18 cellular contexts compared by ENCODE assay signal in the genomic region with DNA sequence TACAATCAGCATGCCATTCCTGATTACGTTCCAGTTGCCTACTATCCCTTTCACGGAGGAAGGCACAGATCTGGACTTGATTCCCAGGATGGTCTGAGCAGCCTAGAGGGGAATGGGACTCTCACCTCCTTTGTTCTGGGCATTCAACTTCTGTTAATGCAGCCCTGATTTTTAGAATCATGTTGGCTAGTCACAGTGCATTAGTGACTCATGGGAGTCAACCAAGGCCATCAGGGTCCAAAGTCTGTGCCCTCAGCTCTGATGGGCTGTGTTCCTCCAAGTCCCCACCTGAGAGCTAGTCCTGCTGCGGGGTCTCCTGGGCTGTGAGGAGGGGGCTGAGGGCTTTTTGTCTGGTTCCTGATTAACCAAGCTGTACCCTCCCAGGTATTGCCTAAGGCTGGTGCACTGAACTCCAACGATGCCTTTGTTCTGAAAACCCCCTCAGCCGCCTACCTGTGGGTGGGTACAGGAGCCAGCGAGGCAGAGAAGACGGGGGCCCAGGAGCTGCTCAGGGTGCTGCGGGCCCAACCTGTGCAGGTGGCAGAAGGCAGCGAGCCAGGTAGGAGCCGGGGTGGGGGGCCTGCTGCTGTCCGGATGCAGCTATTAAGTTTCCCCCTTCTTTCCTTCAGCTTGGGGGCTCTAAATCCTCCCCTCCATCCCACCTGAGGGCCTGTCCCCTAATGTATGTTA. TPM values are rescaled to one million over a fixed set of nuclear protein-coding genes. Genes with fewer than 3 reads are reported as not detected.
DNase-seq lines count a peak whose midpoint lies in the region; ATAC-seq, FAIRE-seq and TF ChIP-seq lines count a peak whose summit lies in the region.
"Had no signal": no experiment of that assay in that cellular context is flagged by ENCODE, and none has a peak within 500 bp of the region (broad histone marks: within the 10 kb centered on the region; RNA-seq: fewer than 3 reads in every experiment).

No MANE protein-coding gene starts in this region.

- TF ChIP-seq POLR2A in body of pancreas (IDR thresholded peaks at IDR 0.05), result no peak

- H3K27ac ChIP-seq in body of pancreas (peak overlapping the region; percentile 4 to 62 (median 8)), kidney (ENCODE audit: low read depth in 2 of 2, low read length in 2 of 2) (peak overlapping the region; percentile 47 to 64), psoas muscle (peak overlapping the region; percentile 86), upper lobe of right lung (peak overlapping the region; percentile 79), foreskin keratinocyte (no peak overlapping the region)
- H3K27ac ChIP-seq: SK-N-MC, WERI-Rb-1 had no signal

- intact Hi-C loops in body of pancreas (cut with DNase I), result no loop called here
- intact Hi-C loops in kidney (cut with DNase I), result no loop called here
- intact Hi-C loops in psoas muscle (cut with DNase I), result no loop called here
- intact Hi-C loops in upper lobe of right lung (cut with DNase I), result no loop called here

- H3K9me3 ChIP-seq in body of pancreas (no peaks in the 10 kb centered on the region), kidney (ENCODE audit: control insufficient read depth in 1 of 2, low read length in 2 of 2) (no peaks in the 10 kb centered on the region), psoas muscle (no peaks in the 10 kb centered on the region), upper lobe of right lung (no peaks in the 10 kb centered on the region)

- peaks cover 0 to 2% of the 10 kb centered on the region in 2 donors for H3K36me3 ChIP-seq in body of pancreas (replicated peaks in 1 of 2; ENCODE audit: insufficient read depth in 1 of 2, low read depth in 2 of 2)
- H3K36me3 ChIP-seq in kidney (ENCODE audit: control insufficient read depth in 1 of 2, insufficient read depth in 2 of 2, low read length in 2 of 2), result peaks cover 47 to 62% of the 10 kb centered on the region in 2 donors
- H3K36me3 ChIP-seq in psoas muscle (ENCODE audit: insufficient read depth in 1 of 2, low read depth in 1 of 2), result peaks cover 6 to 87% of the 10 kb centered on the region in 2 donors
- H3K36me3 ChIP-seq in upper lobe of right lung, result peaks cover 89% of the 10 kb centered on the region

- no peak for TF ChIP-seq CTCF in body of pancreas (IDR thresholded peaks at IDR 0.05)
- TF ChIP-seq CTCF in kidney (IDR thresholded peaks at IDR 0.05; ENCODE audit: borderline replicate concordance, extremely low read depth, insufficient read depth), result no peak
- TF ChIP-seq CTCF in psoas muscle (IDR thresholded peaks at IDR 0.05), result no peak
- no peak for TF ChIP-seq CTCF in upper lobe of right lung (IDR thresholded peaks at IDR 0.05)
- TF ChIP-seq CTCF in foreskin keratinocyte (conservative IDR thresholded peaks at IDR 0.05), result no peak

- WGBS in body of pancreas, 2 donors, result 90 to 98% methylated on average over 9 to 11 of the region's 11 CpGs
- 79 to 82% (median 80%) methylated on average over 11 of the region's 11 CpGs for WGBS in psoas muscle, 3 donors

- H3K27me3 ChIP-seq in body of pancreas (no peaks in the 10 kb centered on the region), psoas muscle (ENCODE audit: insufficient read depth in 3 of 3, low read length in 2 of 3) (no peaks in the 10 kb centered on the region), upper lobe of right lung (no peaks in the 10 kb centered on the region), foreskin keratinocyte (no peaks in the 10 kb centered on the region)

- FAIRE-seq in kidney (lab: Jason Lieb, UNC), result no peak
- FAIRE-seq: bronchial epithelial cell, HTR-8/SVneo had no signal

- ATAC-seq in body of pancreas (no peak), psoas muscle (peak in 2 of 4 donors; percentile 7 to 8), upper lobe of right lung (no peak), foreskin keratinocyte (no peak)
- ATAC-seq: stimulated activated naive CD8-positive, alpha-beta T cell treated with anti-CD3 and anti-CD28 coated beads, Interleukin-15, Interleukin-2, amounts not matched to agents 100 U/mL and 50 U/mL, for 24 hours had no signal

- H3K4me3 ChIP-seq in body of pancreas (no peak overlapping the region), kidney (ENCODE audit: low read length in 2 of 2) (no peak overlapping the region), psoas muscle (peak overlapping the region; percentile 45), upper lobe of right lung (no peak overlapping the region)
- H3K4me3 ChIP-seq: SK-N-MC had no signal

- no peak for DNase-seq in body of pancreas
- DNase-seq in kidney, result no peak
- no peak for DNase-seq in psoas muscle
- no peak for DNase-seq in upper lobe of right lung
- no peak for DNase-seq in NCI-H1105 (lab: John Stamatoyannopoulos, UW)
- DNase-seq in foreskin keratinocyte, result no peak
- no peak for DNase-seq in NCI-H2081 treated with DMSO at 0.1 percent for 48 hours (lab: John Stamatoyannopoulos, UW)
- DNase-seq: activated gamma-delta T cell; endodermal cell; H7; kidney glomerular epithelial cell; MM.1S; NCI-H2227 treated with DMSO at 0.1 percent for 48 hours; stimulated activated naive CD8-positive, alpha-beta T cell treated with anti-CD3 and anti-CD28 coated beads, Interleukin-15, Interleukin-2, amounts not matched to agents 100 U/mL and 50 U/mL, for 24 hours; WERI-Rb-1 had no signal

- peak overlapping the region in 1 of 2 donors; percentile 55 for H3K9ac ChIP-seq in kidney (ENCODE audit: low read length in 2 of 2)

- H3K4me1 ChIP-seq in body of pancreas (peaks cover 13% of the 10 kb centered on the region), kidney (ENCODE audit: control insufficient read depth in 1 of 2, insufficient read depth in 1 of 2, low read depth in 1 of 2, low read length in 2 of 2) (peaks cover 0 to 2% of the 10 kb centered on the region in 2 donors), psoas muscle (peaks cover 29% of the 10 kb centered on the region), upper lobe of right lung (peaks cover 38% of the 10 kb centered on the region), foreskin keratinocyte (no peaks in the 10 kb centered on the region)

RNA-seq across cellular contexts. Expression of a gene that starts 43.0 kb away (rescaled TPM):
- total RNA-seq in body of pancreas (10 to 100 TPM; 59.9 to 70.5 TPM), kidney (229 TPM), psoas muscle (100 to 1,000 TPM in 3 of 4 donors, 10 to 100 TPM in 1; 89.6 to 237 (median 114) TPM), upper lobe of right lung (595 TPM), foreskin keratinocyte (104 and 107 TPM in 2 replicates)
- polyA plus RNA-seq in kidney (ENCODE audit: insufficient read depth, low read depth, low replicate concordance) (165 TPM), psoas muscle (10 to 100 TPM; 53.2 to 83.4 (median 62.2) TPM), foreskin keratinocyte (59.6 and 61.0 TPM in 2 replicates)

RNA-seq across cellular contexts. Expression of a gene that starts 59.1 kb away (rescaled TPM):
- 100 to 1,000 TPM; 328 to 753 TPM for total RNA-seq in body of pancreas
- total RNA-seq in kidney, result 511 TPM
- 235 TPM for polyA plus RNA-seq in kidney (ENCODE audit: insufficient read depth, low read depth, low replicate concordance)
- 100 to 1,000 TPM; 140 to 490 (median 211) TPM for total RNA-seq in psoas muscle
- polyA plus RNA-seq in psoas muscle, result 100 to 1,000 TPM; 199 to 225 (median 208) TPM
- total RNA-seq in upper lobe of right lung, result 464 TPM
- total RNA-seq in foreskin keratinocyte, result 124 and 235 TPM in 2 replicates
- polyA plus RNA-seq in foreskin keratinocyte, result 97.5 and 176 TPM in 2 replicates
